ENCODE assay signal across 9 cellular contexts in the genomic region with DNA sequence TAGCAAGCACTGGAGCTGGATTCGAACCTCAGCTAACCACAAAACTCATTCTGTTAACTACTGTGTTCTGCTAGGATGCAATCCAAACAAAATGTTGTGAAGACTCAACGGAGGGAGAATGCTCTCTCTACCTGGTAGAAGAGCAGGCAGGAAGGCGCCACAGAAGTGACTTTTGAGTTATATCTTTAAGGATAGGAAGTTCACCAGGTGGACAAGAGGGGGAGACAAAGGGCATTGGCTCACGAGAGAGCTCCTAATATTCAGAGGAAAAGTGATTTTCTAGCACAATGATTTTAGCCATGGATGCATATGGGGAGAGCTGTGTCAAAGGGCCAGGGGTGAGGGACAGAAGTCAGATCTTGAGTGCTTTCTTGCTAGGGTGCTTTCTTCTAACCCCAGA.
DNase-seq lines count a peak whose midpoint lies in the region; ATAC-seq, FAIRE-seq and TF ChIP-seq lines count a peak whose summit lies in the region.
"Had no signal": no experiment of that assay in that cellular context is flagged by ENCODE, and none has a peak within 500 bp of the region (broad histone marks: within the 10 kb centered on the region; RNA-seq: fewer than 3 reads in every experiment).

No MANE protein-coding gene starts in this region.

- no peaks in the 10 kb centered on the region for H3F3A ChIP-seq in SU-DHL-6 (ENCODE audit: insufficient read depth)

- ATAC-seq in GM18517 (IDR thresholded peaks at IDR 0.05; ENCODE audit: unreplicated experiment) (no peak), GM18867 (IDR thresholded peaks at IDR 0.05; ENCODE audit: unreplicated experiment) (no peak)
- no peak for ATAC-seq in activated T-cell treated with anti-CD3 and anti-CD28 coated beads, Interleukin-2, amount 50 U/mL, for 4 hours

- H2AFZ ChIP-seq in SU-DHL-6 (ENCODE audit: low read depth, low read length, severe bottlenecking): no peak overlapping the region

- H3K27ac ChIP-seq in SU-DHL-6 (ENCODE audit: low read depth, low read length): no peak overlapping the region

- no peaks in the 10 kb centered on the region for H4K20me1 ChIP-seq in SU-DHL-6 (ENCODE audit: low read depth, low read length)

- H3K79me2 ChIP-seq in SU-DHL-6 (ENCODE audit: insufficient read depth, low read length): no peaks in the 10 kb centered on the region

- no peak for DNase-seq in BJ (ENCODE audit: low read depth)
- no peak for DNase-seq in GM18507 (ENCODE audit: extremely low spot score, insufficient read length, low read depth)
- peak; percentile 48 for DNase-seq in islet precursor cell
- no peak for DNase-seq in inferior parietal cortex (ENCODE audit: extremely low spot score)
- DNase-seq in activated T-cell treated with anti-CD3 and anti-CD28 coated beads, Interleukin-2, amount 50 U/mL, for 4 hours: no peak

- peaks cover 17% of the 10 kb centered on the region for H3K27me3 Mint-ChIP-seq in activated T-cell treated with anti-CD3 and anti-CD28 coated beads, Interleukin-2, amount 50 U/mL, for 4 hours (ENCODE audit: low read depth)

- no peaks in the 10 kb centered on the region for H3K9me2 ChIP-seq in SU-DHL-6 (replicated peaks; ENCODE audit: insufficient read depth, low read length)

- no peaks in the 10 kb centered on the region for H3K36me3 Mint-ChIP-seq in activated T-cell treated with anti-CD3 and anti-CD28 coated beads, Interleukin-2, amount 50 U/mL, for 4 hours (ENCODE audit: insufficient read depth)

- no peak overlapping the region for H3K4me2 ChIP-seq in SU-DHL-6 (ENCODE audit: low read depth, low read length, poor library complexity, severe bottlenecking)

- peaks cover 1% of the 10 kb centered on the region; the same call in 1 of the 2 replicates for H3K27me3 ChIP-seq in BJ (ENCODE audit: control insufficient read depth, insufficient read depth, low read length)
- no peaks in the 10 kb centered on the region for H3K27me3 ChIP-seq in SU-DHL-6 (ENCODE audit: low read length)

- H3K4me3 Mint-ChIP-seq in activated T-cell treated with anti-CD3 and anti-CD28 coated beads, Interleukin-2, amount 50 U/mL, for 4 hours: no peak overlapping the region

- H3K4me3 ChIP-seq in BJ (ENCODE audit: low read depth, low read length) (no peak overlapping the region), SU-DHL-6 (ENCODE audit: insufficient read depth, low read length, poor library complexity, severe bottlenecking) (no peak overlapping the region)

- POLR2A ChIA-PET in BJ (lab: Charles Lee): interaction anchor here (0.5 kb wide), 1 partner anchor 17 kb away, joined by 6 read pairs; no protein-coding TSS in a partner anchor

- no peaks in the 10 kb centered on the region for H3K9me3 ChIP-seq in SU-DHL-6 (ENCODE audit: insufficient read depth, low read length)

- TF ChIP-seq CTCF in BJ (IDR thresholded peaks at IDR 0.05; ENCODE audit: insufficient read depth, low read depth, low read length): peak; percentile 71
- TF ChIP-seq CTCF in SU-DHL-6 (IDR thresholded peaks at IDR 0.05; ENCODE audit: insufficient read depth, low read length, poor library complexity, severe bottlenecking): peak; percentile 38

- no peak overlapping the region for H3K9ac ChIP-seq in SU-DHL-6 (ENCODE audit: low read length)

- FAIRE-seq in GM18507 (lab: Jason Lieb, UNC): peak; percentile 46
- FAIRE-seq: colon had no signal

- CTCF ChIA-PET in BJ (lab: Yijun Ruan, JAX): interaction anchor here (1.0 to 5.4 kb wide), 17 partner anchors 9 to 175 kb away, joined by 3 to 81 read pairs (median 5); no protein-coding TSS in a partner anchor

- no peaks in the 10 kb centered on the region for H3K4me1 Mint-ChIP-seq in activated T-cell treated with anti-CD3 and anti-CD28 coated beads, Interleukin-2, amount 50 U/mL, for 4 hours (ENCODE audit: low read depth)

- H3K36me3 ChIP-seq in BJ (ENCODE audit: control insufficient read depth, insufficient read depth, low read length) (no peaks in the 10 kb centered on the region), SU-DHL-6 (ENCODE audit: low read length) (no peaks in the 10 kb centered on the region)

- H3K9me3 Mint-ChIP-seq in activated T-cell treated with anti-CD3 and anti-CD28 coated beads, Interleukin-2, amount 50 U/mL, for 4 hours: no peaks in the 10 kb centered on the region
